21 cellular contexts compared by ENCODE assay signal in the genomic region with DNA sequence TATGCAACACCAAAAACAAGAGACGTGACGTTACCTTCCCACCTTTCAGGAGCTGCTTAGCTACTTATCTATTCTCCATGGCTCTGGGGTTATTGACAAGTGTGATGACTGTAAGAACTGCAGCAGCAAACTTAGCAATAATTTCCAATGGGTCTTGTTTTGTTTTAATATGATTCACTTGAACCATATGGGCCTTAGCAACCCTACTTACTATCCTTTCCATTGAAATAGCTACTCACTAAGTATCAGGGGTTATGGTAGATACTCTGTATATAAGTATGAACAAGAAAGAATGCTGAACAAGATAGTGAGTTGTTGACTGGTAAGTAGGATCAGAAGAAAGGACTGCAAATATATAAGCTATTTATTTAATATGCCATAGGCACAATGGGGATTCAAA.
"Had no signal": no experiment of that assay in that cellular context is flagged by ENCODE, and none has a peak within 500 bp of the region (broad histone marks: within the 10 kb centered on the region; RNA-seq: fewer than 3 reads in every experiment).

No MANE protein-coding gene starts in this region.

- DNase-seq: effector CD8-positive, alpha-beta T cell; endodermal cell; foreskin fibroblast; gastrocnemius medialis; head of caudate nucleus; left ventricle myocardium superior; lower lobe of right lung; naive thymus-derived CD8-positive, alpha-beta T cell; nephron progenitor cell; nucleus accumbens; stimulated activated CD4-positive, alpha-beta T cell treated with anti-CD3 and anti-CD28 coated beads, Interleukin-12 subunit alpha, Interleukin-12 subunit beta, amount 100 ng/mL, for 4 hours; stimulated activated CD4-positive, alpha-beta T cell treated with anti-CD3 and anti-CD28 coated beads, Interleukin-1b, Interleukin-23, amount 100 ng/mL, for 48 hours; stimulated activated CD4-positive, alpha-beta T cell treated with anti-CD3 and anti-CD28 coated beads, Interleukin-4, amount 100 ng/mL, for 1 hour; stimulated activated CD8-positive, alpha-beta memory T cell treated with anti-CD3 and anti-CD28 coated beads, Interleukin-4, amount 100 ng/mL, for 48 hours; stimulated activated naive CD4-positive, alpha-beta T cell treated with Interleukin-2 at 50 U/mL for 16 hours; transverse colon; upper lobe of right lung; uterus had no signal

- H3K9me3 Mint-ChIP-seq: dendritic cell treated with granulocyte-macrophage colony-stimulating factor and Interleukin-4, amounts not matched to agents 40 ng/mL and 50 ng/mL, for 4 days; endodermal cell; nephron progenitor cell had no signal

- H3K4me3 Mint-ChIP-seq: dendritic cell treated with granulocyte-macrophage colony-stimulating factor and Interleukin-4, amounts not matched to agents 40 ng/mL and 50 ng/mL, for 4 days; endodermal cell; naive thymus-derived CD8-positive, alpha-beta T cell; nephron progenitor cell had no signal

- H3K27me3 Mint-ChIP-seq: dendritic cell treated with granulocyte-macrophage colony-stimulating factor and Interleukin-4, amounts not matched to agents 40 ng/mL and 50 ng/mL, for 4 days had no signal

- H3K36me3 Mint-ChIP-seq: naive thymus-derived CD8-positive, alpha-beta T cell had no signal

- ATAC-seq: esophagus mucosa; gastrocnemius medialis; left ventricle myocardium superior; lower lobe of right lung; naive thymus-derived CD8-positive, alpha-beta T cell; sciatic nerve; upper lobe of right lung had no signal

- H3K4me1 Mint-ChIP-seq: endodermal cell; naive thymus-derived CD8-positive, alpha-beta T cell; nephron progenitor cell had no signal

- H3K27ac Mint-ChIP-seq: dendritic cell treated with granulocyte-macrophage colony-stimulating factor and Interleukin-4, amounts not matched to agents 40 ng/mL and 50 ng/mL, for 4 days; endodermal cell; naive thymus-derived CD8-positive, alpha-beta T cell; nephron progenitor cell had no signal
